In the genomic region with DNA sequence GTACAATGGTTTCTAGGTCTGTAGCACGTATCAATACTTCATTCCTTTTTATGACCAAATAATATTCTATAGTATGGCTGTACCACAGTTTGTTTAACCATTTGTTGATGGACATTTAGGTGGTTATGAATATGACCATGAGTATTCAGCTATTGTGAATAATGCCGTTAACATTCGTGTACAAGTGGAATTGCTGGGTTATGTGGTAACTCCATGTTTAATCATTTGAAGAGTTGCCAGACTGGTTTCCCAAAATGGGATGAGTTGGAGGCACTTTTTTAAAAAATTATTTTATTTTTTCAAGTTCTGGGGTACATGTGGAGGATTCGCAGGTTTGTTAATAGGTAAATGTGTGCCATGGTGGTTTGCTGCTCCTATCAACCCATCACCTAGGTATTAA, we compare ENCODE assay signal across 18 cellular contexts. TPM values are rescaled to one million over a fixed set of nuclear protein-coding genes. Genes with fewer than 3 reads are reported as not detected.
A peak's percentile ranks its signal among the peaks of the same experiment; 100 is the strongest.
DNase-seq lines count a peak whose midpoint lies in the region; ATAC-seq, FAIRE-seq and TF ChIP-seq lines count a peak whose summit lies in the region.
"Had no signal": no experiment of that assay in that cellular context is flagged by ENCODE, and none has a peak within 500 bp of the region (broad histone marks: within the 10 kb centered on the region; RNA-seq: fewer than 3 reads in every experiment).

No MANE protein-coding gene starts in this region.

- no peak for ATAC-seq in CD4-positive, alpha-beta T cell (ENCODE audit: poor library complexity)
- ATAC-seq in naive B cell (ENCODE audit: low read depth in 2 of 2) (no peak), GM18519 (IDR thresholded peaks at IDR 0.05; ENCODE audit: low FRiP score, unreplicated experiment) (no peak), HG02623 (IDR thresholded peaks at IDR 0.05; ENCODE audit: unreplicated experiment) (no peak), GM21737 (IDR thresholded peaks at IDR 0.05; ENCODE audit: unreplicated experiment) (no peak)
- ATAC-seq: HepG2 had no signal

- intact Hi-C loops in CD4-positive, alpha-beta T cell (cut with DNase I, micrococcal nuclease), result loop anchor here in 1 of 2 experiments (10.0 kb wide), 1 partner anchor 65 kb away; a partner anchor contains a TSS

- no peaks in the 10 kb centered on the region for H3K9me3 ChIP-seq in CD4-positive, alpha-beta T cell (ENCODE audit: control insufficient read depth, low read length)

- H3K4me1 Mint-ChIP-seq in CD4-positive, alpha-beta T cell (ENCODE audit: low read depth), result peaks cover 85% of the 10 kb centered on the region
- peaks cover 44 to 70% (median 61%) of the 10 kb centered on the region in 3 donors for H3K4me1 Mint-ChIP-seq in naive B cell

- H3K36me3 Mint-ChIP-seq in CD4-positive, alpha-beta T cell (ENCODE audit: low read depth), result peaks cover 51% of the 10 kb centered on the region
- peaks cover 8 to 56% of the 10 kb centered on the region in 2 donors for H3K36me3 Mint-ChIP-seq in naive B cell

- no peak overlapping the region for H3K4me3 ChIP-seq in bronchial epithelial cell (ENCODE audit: low read depth, low read length)

- no peak for TF ChIP-seq CTCF in CD4-positive, alpha-beta T cell (IDR thresholded peaks at IDR 0.05)
- TF ChIP-seq CTCF in bronchial epithelial cell (IDR thresholded peaks at IDR 0.05; ENCODE audit: insufficient read depth, low read length, severe bottlenecking), result no peak

- no peaks in the 10 kb centered on the region for H3K27me3 Mint-ChIP-seq in CD4-positive, alpha-beta T cell
- no peaks in the 10 kb centered on the region for H3K27me3 Mint-ChIP-seq in naive B cell

- H3K9me3 Mint-ChIP-seq in CD4-positive, alpha-beta T cell, result no peaks in the 10 kb centered on the region
- peaks cover 0 to 2% (median 0%) of the 10 kb centered on the region in 7 donors for H3K9me3 Mint-ChIP-seq in naive B cell

- POLR2A ChIA-PET in CD4-positive, alpha-beta T cell (lab: Charles Lee), result no interaction called here

- DNase-seq in CD4-positive, alpha-beta T cell, result no peak
- DNase-seq in HCEC 1CT (peak; percentile 41), bronchial epithelial cell (ENCODE audit: low read depth) (peak; percentile 60), naive B cell (no peak), erythroblast (lab: John Stamatoyannopoulos, UW) (no peak)
- DNase-seq: Caco-2, DMS53, Karpas-422, MM.1S, NCI-H1105, NCI-H1694, NCI-H524 had no signal

- no peak for TF ChIP-seq POLR2A in erythroblast (IDR thresholded peaks at IDR 0.05; ENCODE audit: low read length)

- no peak overlapping the region for H3K27ac ChIP-seq in CD4-positive, alpha-beta T cell (ENCODE audit: low read depth, low read length)

- CTCF ChIA-PET in CD4-positive, alpha-beta T cell (lab: Charles Lee), result no interaction called here

- no peak overlapping the region for H3K27ac Mint-ChIP-seq in CD4-positive, alpha-beta T cell
- H3K27ac Mint-ChIP-seq in naive B cell, result peak overlapping the region; percentile 15 to 99 (median 76)

- H3K4me3 Mint-ChIP-seq in CD4-positive, alpha-beta T cell, result peak overlapping the region; percentile 72
- H3K4me3 Mint-ChIP-seq in naive B cell, result peak overlapping the region; percentile 86 to 100 (median 96)
- H3K4me3 Mint-ChIP-seq: CD14-positive monocyte had no signal

- no peak for FAIRE-seq in bronchial epithelial cell (lab: Jason Lieb, UNC)
- FAIRE-seq: H1, HepG2 had no signal

- H3K36me3 ChIP-seq in bronchial epithelial cell (ENCODE audit: control insufficient read depth, insufficient read depth, low read length), result no peaks in the 10 kb centered on the region

- no peaks in the 10 kb centered on the region for H3K27me3 ChIP-seq in CD4-positive, alpha-beta T cell (ENCODE audit: control insufficient read depth, insufficient read depth, low read length)
- no peaks in the 10 kb centered on the region for H3K27me3 ChIP-seq in bronchial epithelial cell (ENCODE audit: control insufficient read depth, insufficient read depth, low read length)

RNA-seq across cellular contexts. Expression of a gene that starts 4.6 kb away (rescaled TPM):
- 10 to 100 TPM; 46.0 to 46.5 TPM for total RNA-seq in CD4-positive, alpha-beta T cell
- 48.4 and 62.7 TPM in 2 replicates for total RNA-seq in bronchial epithelial cell
- 100 to 1,000 TPM; 457 to 756 (median 632) TPM for polyA plus RNA-seq in naive B cell (ENCODE audit: low read depth in 6 of 6)

Comparison
In these comparisons a context has a peak if more than half of its experiments do, and no peak if none do; other contexts are left out.
1. DNase-seq: peak in HCEC 1CT (single experiment) and bronchial epithelial cell (single experiment); none in CD4-positive, alpha-beta T cell (0 of 10), naive B cell (single experiment) and erythroblast (0 of 2).